In genomic region chr12:131370791-131371579, GRCh38 we compare ENCODE assay signal across 11 cellular contexts.
"Had no signal": no experiment of that assay in that cellular context is flagged by ENCODE, and none has a peak within 500 bp of the region (broad histone marks: within the 10 kb centered on the region; RNA-seq: fewer than 3 reads in every experiment).

No MANE protein-coding gene starts in this region.

- ATAC-seq: effector memory CD8-positive, alpha-beta T cell; naive thymus-derived CD4-positive, alpha-beta T cell; stimulated activated naive CD8-positive, alpha-beta T cell treated with anti-CD3 and anti-CD28 coated beads, Interleukin-15, Interleukin-2, amounts not matched to agents 100 U/mL and 50 U/mL, for 24 hours had no signal

- H3K27ac Mint-ChIP-seq: dendritic cell treated with granulocyte-macrophage colony-stimulating factor and Interleukin-4, amounts not matched to agents 40 ng/mL and 50 ng/mL, for 4 days; effector memory CD8-positive, alpha-beta T cell; T-helper 1 cell treated with Interleukin-12 subunit alpha and Interleukin-12 subunit beta and Interleukin-4 antibody, amounts not matched to agents 30 μg/mL and 1 μg/mL, for 36 hours had no signal

- H3K4me3 Mint-ChIP-seq: dendritic cell treated with granulocyte-macrophage colony-stimulating factor and Interleukin-4, amounts not matched to agents 40 ng/mL and 50 ng/mL, for 4 days; effector memory CD8-positive, alpha-beta T cell; naive thymus-derived CD4-positive, alpha-beta T cell; T-helper 1 cell treated with Interleukin-12 subunit alpha and Interleukin-12 subunit beta and Interleukin-4 antibody, amounts not matched to agents 30 μg/mL and 1 μg/mL, for 36 hours had no signal

- DNase-seq: activated CD4-positive, alpha-beta T cell treated with anti-CD3 and anti-CD28 coated beads for 48 hours; activated naive CD4-positive, alpha-beta T cell treated with anti-CD3 and anti-CD28 coated beads, Interleukin-2, amount 50 U/mL, for 16 hours; effector memory CD8-positive, alpha-beta T cell; naive thymus-derived CD4-positive, alpha-beta T cell; stimulated activated CD4-positive, alpha-beta T cell treated with anti-CD3 and anti-CD28 coated beads, Interleukin-4, amount 100 ng/mL, for 1 hour; stimulated activated CD8-positive, alpha-beta memory T cell treated with anti-CD3 and anti-CD28 coated beads, Interleukin-4, amount 100 ng/mL, for 48 hours; stimulated activated naive CD8-positive, alpha-beta T cell treated with anti-CD3 and anti-CD28 coated beads, Interleukin-15, Interleukin-2, amounts not matched to agents 100 U/mL and 50 U/mL, for 24 hours had no signal

- H3K4me1 Mint-ChIP-seq: naive thymus-derived CD4-positive, alpha-beta T cell had no signal

- H3K27me3 Mint-ChIP-seq: naive thymus-derived CD4-positive, alpha-beta T cell had no signal

- H3K27ac ChIP-seq: thoracic aorta had no signal

- H3K36me3 Mint-ChIP-seq: naive thymus-derived CD4-positive, alpha-beta T cell had no signal

- H3K9me3 Mint-ChIP-seq: dendritic cell treated with granulocyte-macrophage colony-stimulating factor and Interleukin-4, amounts not matched to agents 40 ng/mL and 50 ng/mL, for 4 days; effector memory CD8-positive, alpha-beta T cell; naive thymus-derived CD4-positive, alpha-beta T cell; T-helper 1 cell treated with Interleukin-12 subunit alpha and Interleukin-12 subunit beta and Interleukin-4 antibody, amounts not matched to agents 30 μg/mL and 1 μg/mL, for 36 hours had no signal

- H3K36me3 ChIP-seq: thoracic aorta had no signal

- FAIRE-seq: urothelium cell line had no signal

- H3K4me3 ChIP-seq: thoracic aorta had no signal

- H3K9me3 ChIP-seq: thoracic aorta had no signal
